ENCODE assay signal across 8 cellular contexts in the genomic region with DNA sequence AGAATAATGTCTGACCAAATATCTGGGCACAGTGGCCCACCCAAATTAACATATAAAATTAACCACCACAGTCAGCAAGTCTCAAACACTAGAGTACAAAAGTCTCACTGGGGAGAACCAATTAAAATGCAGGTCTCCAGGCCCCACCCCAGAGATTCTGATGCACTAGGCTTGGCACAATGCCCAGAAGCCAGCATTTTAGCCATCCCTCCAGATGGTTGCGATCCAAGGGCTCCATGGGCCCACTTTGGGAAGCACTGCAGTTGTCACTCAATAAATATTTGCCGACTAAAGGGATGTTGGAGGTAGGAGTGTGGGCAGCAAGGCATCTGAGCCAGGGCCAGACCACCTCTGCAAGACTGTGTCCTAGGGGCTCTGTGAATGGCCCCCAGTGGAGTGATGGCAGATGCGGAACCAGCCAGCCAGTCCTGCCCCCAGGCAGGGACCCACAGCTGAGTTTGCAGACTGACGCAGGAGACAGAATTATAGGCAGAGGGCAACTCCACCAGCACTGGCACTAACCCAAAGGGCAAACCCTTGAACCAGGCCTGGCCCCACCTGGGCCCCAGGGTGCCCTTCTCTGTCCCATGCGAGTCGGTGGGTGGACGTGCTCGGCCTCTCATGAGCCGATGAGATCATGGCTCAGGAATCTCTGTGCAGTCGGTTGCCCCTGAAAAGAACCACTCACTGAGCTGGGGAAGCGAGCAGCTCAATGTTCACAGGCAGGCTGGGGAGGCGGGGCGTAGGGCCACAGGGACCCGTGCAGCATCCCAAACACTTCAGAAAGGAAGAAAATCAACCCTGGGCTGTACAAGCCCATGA. TPM values are rescaled to one million over a fixed set of nuclear protein-coding genes. Genes with fewer than 3 reads are reported as not detected.
DNase-seq lines count a peak whose midpoint lies in the region; ATAC-seq lines count a peak whose summit lies in the region.

No MANE protein-coding gene starts in this region.

- no peak overlapping the region for H3K27ac Mint-ChIP-seq in immature natural killer cell

- no peak overlapping the region for H3K4me3 Mint-ChIP-seq in immature natural killer cell

- no peaks in the 10 kb centered on the region for H3K9me3 ChIP-seq in MG63

- ATAC-seq in HG02970 (IDR thresholded peaks at IDR 0.05; ENCODE audit: low FRiP score, unreplicated experiment) (no peak), GM19324 (IDR thresholded peaks at IDR 0.05; ENCODE audit: low FRiP score, unreplicated experiment) (no peak), GM19455 (IDR thresholded peaks at IDR 0.05; ENCODE audit: unreplicated experiment) (no peak)

- H3K27me3 Mint-ChIP-seq in immature natural killer cell (ENCODE audit: low read depth in 3 of 3): peaks cover 4 to 12% (median 12%) of the 10 kb centered on the region in 3 donors

- H3K9me3 Mint-ChIP-seq in immature natural killer cell: no peaks in the 10 kb centered on the region

- peaks cover 23 to 26% of the 10 kb centered on the region in 2 donors for H3K4me1 Mint-ChIP-seq in immature natural killer cell

- DNase-seq in AG08395 (ENCODE audit: low spot score) (peak; percentile 38), MG63 (peak; percentile 85), brain pericyte (ENCODE audit: low read depth, low spot score) (peak; percentile 4), kidney tubule cell (ENCODE audit: low spot score) (peak; percentile 97), immature natural killer cell (no peak)

- no peak overlapping the region for H3K4me3 ChIP-seq in MG63

- no peaks in the 10 kb centered on the region for H3K36me3 Mint-ChIP-seq in immature natural killer cell

- H3K36me3 ChIP-seq in MG63: no peaks in the 10 kb centered on the region

- H3K27me3 ChIP-seq in MG63: no peaks in the 10 kb centered on the region

RNA-seq across cellular contexts. Expression of a gene that starts 49.7 kb away (rescaled TPM):
- total RNA-seq in MG63 (2014; rRNA removed; shearing (Covaris generic); ENCODE audit: low replicate concordance): not detected in 2 replicates
- polyA plus RNA-seq in immature natural killer cell: not detected

Comparison
In these comparisons a context has a peak if more than half of its experiments do, and no peak if none do; other contexts are left out.
1. DNase-seq: peak in AG08395 (single experiment), MG63 (single experiment), brain pericyte (single experiment) and kidney tubule cell (single experiment); none in immature natural killer cell (0 of 3).